1 cellular context compared by ENCODE assay signal in genomic region chr17:75128694-75129505, GRCh38.
A peak's percentile ranks its signal among the peaks of the same experiment; 100 is the strongest.
TF ChIP-seq lines count a peak whose summit lies in the region.

No MANE protein-coding gene starts in this region.

TF ChIP-seq in K562, 482 proteins besides CTCF, POLR2A, EP300 and RAD21:
- peak; percentile 79 for TF ChIP-seq RBM22 (IDR thresholded peaks at IDR 0.05; ENCODE audit: low read depth, low read length, poor library complexity, severe bottlenecking)
- TF ChIP-seq POLR2G (IDR thresholded peaks at IDR 0.05; ENCODE audit: low read depth, low read length): peak; percentile 78
- TF ChIP-seq POLR2AphosphoS5 (IDR thresholded peaks at IDR 0.05; ENCODE audit: control insufficient read depth, insufficient read depth, low read depth, low read length): peak; percentile 23; the same call in 1 of the 2 replicates
- peak; percentile 72 for TF ChIP-seq RBFOX2 (IDR thresholded peaks at IDR 0.05; ENCODE audit: low read depth, low read length)
- peak; percentile 18; the same call in 1 of the 2 replicates for TF ChIP-seq SUPT5H (IDR thresholded peaks at IDR 0.05)
- no peak for TF ChIP-seq ZNF140 (CRISPR knock-in tag; IDR thresholded peaks at IDR 0.05)
- no peak for TF ChIP-seq TBL1XR1 (IDR thresholded peaks at IDR 0.05; ENCODE audit: low read length in 2 of 2)
